ENCODE assay signal across 9 cellular contexts in the genomic region with DNA sequence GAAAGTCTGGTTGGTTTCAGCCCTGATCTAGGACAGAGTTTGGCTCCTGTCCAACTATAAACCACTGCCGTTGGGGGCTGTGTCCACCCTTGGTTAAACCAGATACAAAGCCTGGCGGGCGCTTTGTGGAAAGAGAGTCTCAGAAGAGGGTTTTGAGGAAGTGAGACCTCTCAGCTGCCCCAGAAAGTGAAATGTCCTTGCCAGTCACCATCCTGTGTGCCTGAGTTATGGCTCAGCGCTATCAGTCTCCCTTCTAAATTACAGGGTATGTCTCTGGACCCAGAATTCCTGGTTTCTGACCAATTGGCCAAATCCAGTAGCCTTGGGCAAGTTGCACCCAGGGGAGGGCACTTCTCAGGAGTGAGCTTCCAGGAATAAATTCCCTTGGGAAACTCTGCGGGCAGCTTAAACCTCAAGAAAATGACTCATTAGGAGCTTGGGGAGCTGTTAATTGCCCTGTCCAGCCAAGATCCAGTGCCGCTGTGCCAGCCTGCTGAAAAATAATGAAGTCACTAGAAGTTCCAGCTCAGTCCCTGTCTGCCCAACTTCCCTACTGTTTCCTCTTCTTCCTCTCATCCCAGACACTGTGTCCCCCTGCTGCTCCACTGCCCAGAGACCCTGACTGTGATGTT.
A peak's percentile ranks its signal among the peaks of the same experiment; 100 is the strongest.
DNase-seq lines count a peak whose midpoint lies in the region; ATAC-seq and TF ChIP-seq lines count a peak whose summit lies in the region.
"Had no signal": no experiment of that assay in that cellular context is flagged by ENCODE, and none has a peak within 500 bp of the region (broad histone marks: within the 10 kb centered on the region; RNA-seq: fewer than 3 reads in every experiment).

No MANE protein-coding gene starts in this region.

- no peak overlapping the region for H2AK5ac ChIP-seq in mesenchymal stem cell (ENCODE audit: low read length, severe bottlenecking)

- H3K9me3 ChIP-seq in RWPE2 (ENCODE audit: severe bottlenecking) = no peaks in the 10 kb centered on the region
- peaks cover 4% of the 10 kb centered on the region for H3K9me3 ChIP-seq in mesenchymal stem cell (ENCODE audit: control insufficient read depth, low read length)
- H3K9me3 ChIP-seq: right atrium auricular region had no signal

- DNase-seq in GM03348 (ENCODE audit: low spot score) (peak; percentile 83), RWPE2 (ENCODE audit: low spot score) (peak; percentile 85), mesenchymal stem cell (peak; percentile 73), NCI-H2227 (lab: John Stamatoyannopoulos, UW; ENCODE audit: unreplicated experiment) (no peak), NCI-H748 (lab: John Stamatoyannopoulos, UW; ENCODE audit: unreplicated experiment) (no peak)
- no peak for DNase-seq in effector CD8-positive, alpha-beta T cell (lab: John Stamatoyannopoulos, UW)
- no peak for DNase-seq in activated CD4-positive, alpha-beta memory T cell treated with anti-CD3 and anti-CD28 coated beads for 36 hours

- peaks cover 29% of the 10 kb centered on the region for H3K4me1 ChIP-seq in RWPE2 (ENCODE audit: insufficient read depth, poor library complexity, severe bottlenecking)
- peaks cover 15% of the 10 kb centered on the region for H3K4me1 ChIP-seq in mesenchymal stem cell (ENCODE audit: control insufficient read depth, insufficient read depth, low read depth, low read length)
- H3K4me1 ChIP-seq: right atrium auricular region had no signal

- no peak overlapping the region for H2BK12ac ChIP-seq in mesenchymal stem cell (ENCODE audit: low read length in 2 of 2)

- peak overlapping the region; percentile 93 for H3K27ac ChIP-seq in RWPE2 (ENCODE audit: poor library complexity, severe bottlenecking)
- H3K27ac ChIP-seq in mesenchymal stem cell (ENCODE audit: low read length, poor library complexity, severe bottlenecking) = peak overlapping the region; percentile 37
- H3K27ac ChIP-seq: right atrium auricular region had no signal

- CTCF ChIA-PET in activated CD4-positive, alpha-beta memory T cell treated with anti-CD3 and anti-CD28 coated beads for 36 hours (lab: Charles Lee) = interaction anchor here (0.6 to 2.0 kb wide), 9 partner anchors 10 to 815 kb away, joined by 3 to 23 read pairs (median 5); no protein-coding TSS in a partner anchor

- no peak overlapping the region for H3K18ac ChIP-seq in mesenchymal stem cell (ENCODE audit: low read depth in 1 of 2, low read length in 2 of 2)

- peaks cover 23% of the 10 kb centered on the region for H3K27me3 Mint-ChIP-seq in activated CD4-positive, alpha-beta memory T cell treated with anti-CD3 and anti-CD28 coated beads for 36 hours

- no peak for TF ChIP-seq CTCF in RWPE2 (IDR thresholded peaks at IDR 0.05; ENCODE audit: poor library complexity, severe bottlenecking)

- no peak overlapping the region for H3K27ac Mint-ChIP-seq in activated CD4-positive, alpha-beta memory T cell treated with anti-CD3 and anti-CD28 coated beads for 36 hours

- H3K14ac ChIP-seq in mesenchymal stem cell (ENCODE audit: low read length in 2 of 2) = no peak overlapping the region

- peaks cover 5% of the 10 kb centered on the region for H3K36me3 Mint-ChIP-seq in activated CD4-positive, alpha-beta memory T cell treated with anti-CD3 and anti-CD28 coated beads for 36 hours

- peak overlapping the region; percentile 37 for H3K4me2 ChIP-seq in mesenchymal stem cell (ENCODE audit: low read length, poor library complexity, severe bottlenecking)

- H2BK120ac ChIP-seq in mesenchymal stem cell (ENCODE audit: low read depth, low read length) = no peak overlapping the region

- H2BK5ac ChIP-seq in mesenchymal stem cell (ENCODE audit: low read depth, low read length, poor library complexity, severe bottlenecking) = no peak overlapping the region

- POLR2A ChIA-PET in activated CD4-positive, alpha-beta memory T cell treated with anti-CD3 and anti-CD28 coated beads for 36 hours (lab: Charles Lee) = no interaction called here

- no peak overlapping the region for H3K23ac ChIP-seq in mesenchymal stem cell (ENCODE audit: low read length in 2 of 2)

- no peak overlapping the region for H4K8ac ChIP-seq in mesenchymal stem cell (ENCODE audit: low read length)

- no peak overlapping the region for H3K4ac ChIP-seq in mesenchymal stem cell (ENCODE audit: low read depth in 1 of 2, low read length in 2 of 2)

- H3K36me3 ChIP-seq in RWPE2 (ENCODE audit: low read depth) = no peaks in the 10 kb centered on the region
- no peaks in the 10 kb centered on the region for H3K36me3 ChIP-seq in mesenchymal stem cell (ENCODE audit: control insufficient read depth in 1 of 2, insufficient read depth in 2 of 2, low read depth in 1 of 2, low read length in 2 of 2)
- H3K36me3 ChIP-seq: right atrium auricular region had no signal

- no peak overlapping the region for H4K91ac ChIP-seq in mesenchymal stem cell (ENCODE audit: low read length)

- 78% methylated on average over 6 of the region's 6 CpGs for WGBS in mesenchymal stem cell

- H3K79me1 ChIP-seq in mesenchymal stem cell (replicated peaks; ENCODE audit: low read length, poor library complexity, severe bottlenecking) = no peaks in the 10 kb centered on the region

- H3K4me3 ChIP-seq in RWPE2 (ENCODE audit: severe bottlenecking) (no peak overlapping the region), mesenchymal stem cell (ENCODE audit: insufficient read depth in 1 of 2, low read depth in 1 of 2, low read length in 2 of 2) (no peak overlapping the region)
- H3K4me3 ChIP-seq: right atrium auricular region had no signal

- H2BK15ac ChIP-seq in mesenchymal stem cell (ENCODE audit: low read depth, poor library complexity, severe bottlenecking) = no peak overlapping the region

- H3K4me3 Mint-ChIP-seq in activated CD4-positive, alpha-beta memory T cell treated with anti-CD3 and anti-CD28 coated beads for 36 hours = no peak overlapping the region

- intact Hi-C loops in activated CD4-positive, alpha-beta memory T cell treated with anti-CD3 and anti-CD28 coated beads for 36 hours (cut with micrococcal nuclease) = loop anchor here (5.0 kb wide), 1 partner anchor 225 kb away; no protein-coding TSS in a partner anchor

- peak overlapping the region; percentile 76 for H3K9ac ChIP-seq in mesenchymal stem cell (ENCODE audit: low read length)

- H3K9me3 Mint-ChIP-seq in activated CD4-positive, alpha-beta memory T cell treated with anti-CD3 and anti-CD28 coated beads for 36 hours = peaks cover 22% of the 10 kb centered on the region

- no peaks in the 10 kb centered on the region for H3K4me1 Mint-ChIP-seq in activated CD4-positive, alpha-beta memory T cell treated with anti-CD3 and anti-CD28 coated beads for 36 hours (ENCODE audit: low read depth)

- no peaks in the 10 kb centered on the region for H3K27me3 ChIP-seq in RWPE2 (ENCODE audit: insufficient read depth, poor library complexity, severe bottlenecking)
- H3K27me3 ChIP-seq in mesenchymal stem cell (ENCODE audit: control insufficient read depth in 1 of 2, insufficient read depth in 1 of 2, low read length in 2 of 2) = peaks cover 0 to 19% of the 10 kb centered on the region in 2 experiments
- H3K27me3 ChIP-seq: right atrium auricular region had no signal

- H2AFZ ChIP-seq in mesenchymal stem cell (ENCODE audit: low read depth, low read length) = no peak overlapping the region

- peak; percentile 55 for ATAC-seq in HG03066 (IDR thresholded peaks at IDR 0.05; ENCODE audit: low read depth, unreplicated experiment)
- ATAC-seq in RWPE2 (ENCODE audit: low read depth) = peak; percentile 82

Comparison
In these comparisons a context has a peak if more than half of its experiments do, and no peak if none do; other contexts are left out.
1. DNase-seq: peak in GM03348 (single experiment), RWPE2 (single experiment) and mesenchymal stem cell (single experiment); none in effector CD8-positive, alpha-beta T cell (single experiment), NCI-H2227 (single experiment), activated CD4-positive, alpha-beta memory T cell treated with anti-CD3 and anti-CD28 coated beads for 36 hours (single experiment) and NCI-H748 (single experiment).